In genomic region chr15:60162251-60162650, GRCh38 we compare ENCODE assay signal across 21 cellular contexts.
DNase-seq lines count a peak whose midpoint lies in the region; ATAC-seq, FAIRE-seq and TF ChIP-seq lines count a peak whose summit lies in the region.
"Had no signal": no experiment of that assay in that cellular context is flagged by ENCODE, and none has a peak within 500 bp of the region (broad histone marks: within the 10 kb centered on the region; RNA-seq: fewer than 3 reads in every experiment).

No MANE protein-coding gene starts in this region.

- no peak overlapping the region for H2BK5ac ChIP-seq in trophoblast cell (ENCODE audit: low read depth, low read length, poor library complexity)

- H3K27me3 ChIP-seq in trophoblast cell (ENCODE audit: insufficient read depth, low read length), result no peaks in the 10 kb centered on the region

- H2AK5ac ChIP-seq in trophoblast cell (ENCODE audit: low read length), result no peak overlapping the region

- H3K79me1 ChIP-seq in trophoblast cell (ENCODE audit: low read length), result peaks cover 2% of the 10 kb centered on the region

- no peaks in the 10 kb centered on the region for H3K36me3 Mint-ChIP-seq in nephron progenitor cell (ENCODE audit: low read depth)
- H3K36me3 Mint-ChIP-seq in activated naive CD8-positive, alpha-beta T cell treated with anti-CD3 and anti-CD28 coated beads, Interleukin-2, amount 50 U/mL, for 24 hours (ENCODE audit: low read depth), result no peaks in the 10 kb centered on the region
- H3K36me3 Mint-ChIP-seq: CD4-positive, alpha-beta memory T cell had no signal

- TF ChIP-seq CTCF in A549 (IDR thresholded peaks at IDR 0.05) (no peak), LNCaP clone FGC (IDR thresholded peaks at IDR 0.05; ENCODE audit: control insufficient read depth, extremely low read depth, insufficient read depth) (no peak), nephron progenitor cell (IDR thresholded peaks at IDR 0.05) (no peak)

- H3K27ac ChIP-seq in A549 (no peak overlapping the region), trophoblast cell (ENCODE audit: low read depth, low read length) (no peak overlapping the region)

- no peak overlapping the region for H3K18ac ChIP-seq in trophoblast cell (ENCODE audit: low read length)

- no peaks in the 10 kb centered on the region for H3K36me3 ChIP-seq in trophoblast cell (ENCODE audit: control insufficient read depth in 1 of 2, insufficient read depth in 2 of 2, low read length in 2 of 2)
- H3K36me3 ChIP-seq: HAP-1 had no signal

- H3K4me3 ChIP-seq in A549 (no peak overlapping the region), LNCaP clone FGC (ENCODE audit: low read depth, low read length) (no peak overlapping the region), trophoblast cell (ENCODE audit: low read depth, low read length) (no peak overlapping the region)
- H3K4me3 ChIP-seq: HAP-1 had no signal

- POLR2A ChIA-PET in A549 (lab: Yijun Ruan, JAX), result no interaction called here

- H2BK12ac ChIP-seq in trophoblast cell (ENCODE audit: low read length), result no peak overlapping the region

- no peak for TF ChIP-seq POLR2A in A549 (IDR thresholded peaks at IDR 0.05; ENCODE audit: low read length)

- no peak overlapping the region for H4K91ac ChIP-seq in trophoblast cell (ENCODE audit: low read depth, low read length)

- no peak overlapping the region for H3K4me2 ChIP-seq in A549
- no peak overlapping the region for H3K4me2 ChIP-seq in trophoblast cell (ENCODE audit: low read length)

- no peak overlapping the region for H2BK120ac ChIP-seq in trophoblast cell (ENCODE audit: insufficient read depth, low read length, poor library complexity)

- no peak overlapping the region for H3K23ac ChIP-seq in trophoblast cell (ENCODE audit: low read length)

- H4K12ac ChIP-seq in trophoblast cell (ENCODE audit: low read depth, low read length), result no peak overlapping the region

- no peak overlapping the region for H3K9ac ChIP-seq in trophoblast cell (ENCODE audit: low read length)

- H3K9me3 ChIP-seq in A549, result no peaks in the 10 kb centered on the region; the same call in 2 of the 3 replicates
- no peaks in the 10 kb centered on the region for H3K9me3 ChIP-seq in trophoblast cell (ENCODE audit: insufficient read depth, low read depth, low read length)
- H3K9me3 ChIP-seq: HAP-1 had no signal

- TF ChIP-seq EP300 in A549 (IDR thresholded peaks at IDR 0.05), result no peak

- no peak overlapping the region for H2AFZ ChIP-seq in trophoblast cell (ENCODE audit: insufficient read depth, low read length, poor library complexity)

- TF ChIP-seq RAD21 in A549 (conservative IDR thresholded peaks at IDR 0.05 in 1 of 2, IDR thresholded peaks at IDR 0.05 in 1 of 2), result no peak

- peak overlapping the region; percentile 92 for H3K27ac Mint-ChIP-seq in nephron progenitor cell
- H3K27ac Mint-ChIP-seq in activated naive CD8-positive, alpha-beta T cell treated with anti-CD3 and anti-CD28 coated beads, Interleukin-2, amount 50 U/mL, for 24 hours, result no peak overlapping the region
- H3K27ac Mint-ChIP-seq: CD4-positive, alpha-beta memory T cell; HFFc6 had no signal

- peak; percentile 54 for FAIRE-seq in A549 (lab: Jason Lieb, UNC)
- FAIRE-seq: GM12891, GM18507, H54 had no signal

- peaks cover 24% of the 10 kb centered on the region for H3K4me1 Mint-ChIP-seq in nephron progenitor cell
- no peaks in the 10 kb centered on the region for H3K4me1 Mint-ChIP-seq in activated naive CD8-positive, alpha-beta T cell treated with anti-CD3 and anti-CD28 coated beads, Interleukin-2, amount 50 U/mL, for 24 hours
- H3K4me1 Mint-ChIP-seq: CD4-positive, alpha-beta memory T cell had no signal

- no peak overlapping the region for H3K4me3 Mint-ChIP-seq in nephron progenitor cell
- H3K4me3 Mint-ChIP-seq in activated naive CD8-positive, alpha-beta T cell treated with anti-CD3 and anti-CD28 coated beads, Interleukin-2, amount 50 U/mL, for 24 hours, result no peak overlapping the region
- H3K4me3 Mint-ChIP-seq: CD4-positive, alpha-beta memory T cell; HFFc6 had no signal

- peaks cover 3% of the 10 kb centered on the region for H3K9me3 Mint-ChIP-seq in nephron progenitor cell
- H3K9me3 Mint-ChIP-seq in activated naive CD8-positive, alpha-beta T cell treated with anti-CD3 and anti-CD28 coated beads, Interleukin-2, amount 50 U/mL, for 24 hours, result peaks cover 4% of the 10 kb centered on the region
- H3K9me3 Mint-ChIP-seq: CD4-positive, alpha-beta memory T cell; HFFc6 had no signal

- no peak for ATAC-seq in A549
- no peak for ATAC-seq in activated naive CD8-positive, alpha-beta T cell treated with anti-CD3 and anti-CD28 coated beads, Interleukin-2, amount 50 U/mL, for 24 hours

- CTCF ChIA-PET in A549 (lab: Yijun Ruan, JAX), result interaction anchor here (0.6 to 1.5 kb wide), 5 partner anchors 12 to 420 kb away, joined by 3 to 4 read pairs (median 3); no protein-coding TSS in a partner anchor

- no peak for DNase-seq in A549 (ENCODE audit: low read depth in 1 of 2, low spot score in 1 of 2)
- DNase-seq in LNCaP clone FGC (ENCODE audit: low read depth), result peak; percentile 61
- no peak for DNase-seq in nephron progenitor cell
- DNase-seq in trophoblast cell, result peak; percentile 67 to 99
- DNase-seq in activated naive CD8-positive, alpha-beta T cell treated with anti-CD3 and anti-CD28 coated beads, Interleukin-2, amount 50 U/mL, for 24 hours, result no peak
- no peak for DNase-seq in NCI-H510A (lab: John Stamatoyannopoulos, UW)
- no peak for DNase-seq in NCI-H1694 treated with DMSO at 0.1 percent for 48 hours (lab: John Stamatoyannopoulos, UW)
- DNase-seq: 8988T; C1 segment of cervical spinal cord; Calu3; CD4-positive, alpha-beta memory T cell; COR-L47; DMS79; EL; GF-D8; GOT3; HFFc6 had no signal

- H3K27me3 Mint-ChIP-seq in nephron progenitor cell (ENCODE audit: low read depth, poor library complexity), result peaks cover 7% of the 10 kb centered on the region
- H3K27me3 Mint-ChIP-seq in activated naive CD8-positive, alpha-beta T cell treated with anti-CD3 and anti-CD28 coated beads, Interleukin-2, amount 50 U/mL, for 24 hours, result peaks cover 4% of the 10 kb centered on the region

- H4K8ac ChIP-seq in trophoblast cell (ENCODE audit: low read depth, low read length), result no peak overlapping the region

- H3K4me1 ChIP-seq in A549 (no peaks in the 10 kb centered on the region), trophoblast cell (ENCODE audit: control insufficient read depth in 1 of 2, insufficient read depth in 2 of 2, low read length in 2 of 2) (peaks cover 3 to 9% of the 10 kb centered on the region in 2 experiments)
- H3K4me1 ChIP-seq: HAP-1 had no signal

- no peaks in the 10 kb centered on the region for H3K79me2 ChIP-seq in trophoblast cell (ENCODE audit: control insufficient read depth, insufficient read depth, low read length, poor library complexity)

- H3K4ac ChIP-seq in trophoblast cell (ENCODE audit: low read depth, low read length), result no peak overlapping the region

- WGBS in A549 (ENCODE audit: missing lambda C conversion rate), result 19% methylated on average over 1 of the region's 1 CpG
- WGBS in trophoblast cell (ENCODE audit: extremely low coverage, insufficient coverage, insufficient read length), result no CpG with 5 or more reads among the region's 1 CpG

- no peak overlapping the region for H3K14ac ChIP-seq in trophoblast cell (ENCODE audit: low read length)

TF ChIP-seq in A549, 52 proteins besides CTCF, POLR2A, EP300 and RAD21:
- TF ChIP-seq MYC (IDR thresholded peaks at IDR 0.05; ENCODE audit: borderline replicate concordance, low read length), result no peak
- TF ChIP-seq EHF (CRISPR knock-in tag; IDR thresholded peaks at IDR 0.05), result no peak
- no peak for TF ChIP-seq KDM5A (IDR thresholded peaks at IDR 0.05)
- no peak for TF ChIP-seq MAX (IDR thresholded peaks at IDR 0.05)
- no peak for TF ChIP-seq TP53 (CRISPR knock-in tag; IDR thresholded peaks at IDR 0.05)
- TF ChIP-seq ESRRA (IDR thresholded peaks at IDR 0.05; ENCODE audit: borderline replicate concordance, low read length), result no peak
- no peak for TF ChIP-seq SMC3 (IDR thresholded peaks at IDR 0.05)
- TF ChIP-seq FOSL2 (IDR thresholded peaks at IDR 0.05), result no peak
- no peak for TF ChIP-seq FOSL2 (CRISPR knock-in tag; IDR thresholded peaks at IDR 0.05)
- no peak for TF ChIP-seq MAFK (IDR thresholded peaks at IDR 0.05; ENCODE audit: partially characterized antibody)

Comparison
In these comparisons a context has a peak if more than half of its experiments do, and no peak if none do; other contexts are left out.
1. DNase-seq: peak in LNCaP clone FGC (single experiment) and trophoblast cell (2 of 2); none in A549 (0 of 2), nephron progenitor cell (single experiment), activated naive CD8-positive, alpha-beta T cell treated with anti-CD3 and anti-CD28 coated beads, Interleukin-2, amount 50 U/mL, for 24 hours (single experiment), NCI-H510A (single experiment) and NCI-H1694 treated with DMSO at 0.1 percent for 48 hours (single experiment).